1 cellular context compared by ENCODE assay signal in genomic region chr15:78915341-78916087, GRCh38.
TF ChIP-seq lines count a peak whose summit lies in the region.

No MANE protein-coding gene starts in this region.

TF ChIP-seq in HepG2, 621 proteins besides CTCF, POLR2A, EP300 and RAD21:
- TF ChIP-seq PCBP1 (IDR thresholded peaks at IDR 0.05; ENCODE audit: borderline replicate concordance, low read depth, low read length) (no peak), ZNF441 (CRISPR knock-in tag; IDR thresholded peaks at IDR 0.05; ENCODE audit: borderline replicate concordance) (no peak), POLR2G (IDR thresholded peaks at IDR 0.05; ENCODE audit: low read depth, low read length) (0 out of 2 replicates have a peak, but pooled peaks have one; percentile 19), ZBTB38 (CRISPR knock-in tag; IDR thresholded peaks at IDR 0.05) (peak; percentile 38; the same call in 1 of the 2 replicates), ZNF629 (CRISPR knock-in tag; conservative IDR thresholded peaks at IDR 0.05) (0 out of 2 replicates have a peak, but pooled peaks have one; percentile 16)
TF ChIP-seq in HepG2: peak in this region for 3.
